ENCODE assay signal across 14 cellular contexts in genomic region chr2:10289352-10289751, GRCh38.
"Had no signal": no experiment of that assay in that cellular context is flagged by ENCODE, and none has a peak within 500 bp of the region (broad histone marks: within the 10 kb centered on the region; RNA-seq: fewer than 3 reads in every experiment).

No MANE protein-coding gene starts in this region.

- DNase-seq: activated CD4-positive, alpha-beta T cell treated with anti-CD3 and anti-CD28 coated beads, Interleukin-2, amount 10 ng/mL, durations not matched to agents 24 days and 14 days; activated CD4-positive, CD25-positive, alpha-beta regulatory T cell; activated CD8-positive, alpha-beta memory T cell treated with anti-CD3 and anti-CD28 coated beads, Interleukin-2, amount 50 U/mL, for 4 hours; activated CD8-positive, alpha-beta T cell treated with anti-CD3 and anti-CD28 coated beads, Interleukin-2, amount 10 ng/mL, durations not matched to agents 7 days and 5 days; activated gamma-delta T cell; activated T-cell treated with anti-CD3 and anti-CD28 coated beads, Interleukin-2, amount 50 U/mL, for 48 hours; central memory CD4-positive, alpha-beta T cell; colonic mucosa; islet precursor cell; naive B cell; stimulated activated naive B cell treated with anti-CD40 and anti-IgM and Interleukin-4, amounts not matched to agents 10 μg/mL and 1 μg/mL and 100 μg/mL, for 72 hours; thyroid gland had no signal

- H3K4me3 ChIP-seq: colonic mucosa, thyroid gland had no signal

- FAIRE-seq: endometrium had no signal

- H3K36me3 ChIP-seq: colonic mucosa, thyroid gland had no signal

- H2AFZ ChIP-seq: parathyroid adenoma had no signal

- H3K9me3 ChIP-seq: colonic mucosa, thyroid gland had no signal

- H3K9ac ChIP-seq: parathyroid adenoma had no signal

- H3K27ac ChIP-seq: colonic mucosa, parathyroid adenoma, thyroid gland had no signal

- ATAC-seq: activated CD8-positive, alpha-beta T cell treated with anti-CD3 and anti-CD28 coated beads, Interleukin-2, amount 10 ng/mL, durations not matched to agents 7 days and 5 days; stimulated activated naive B cell treated with anti-CD40 and anti-IgM and Interleukin-4, amounts not matched to agents 10 μg/mL and 1 μg/mL and 100 μg/mL, for 72 hours had no signal

- H3K4me1 ChIP-seq: colonic mucosa, parathyroid adenoma had no signal

- H3K27me3 ChIP-seq: colonic mucosa, thyroid gland had no signal

- H3K79me2 ChIP-seq: parathyroid adenoma had no signal
